ENCODE assay signal across 14 cellular contexts in genomic region chr4:76540496-76540895, GRCh38.
A peak's percentile ranks its signal among the peaks of the same experiment; 100 is the strongest.
DNase-seq lines count a peak whose midpoint lies in the region; ATAC-seq, FAIRE-seq and TF ChIP-seq lines count a peak whose summit lies in the region.
"Had no signal": no experiment of that assay in that cellular context is flagged by ENCODE, and none has a peak within 500 bp of the region (broad histone marks: within the 10 kb centered on the region; RNA-seq: fewer than 3 reads in every experiment).

No MANE protein-coding gene starts in this region.

- POLR2A ChIA-PET in activated CD8-positive, alpha-beta T cell treated with anti-CD3 and anti-CD28 coated beads for 36 hours (lab: Charles Lee) = interaction anchor here (1.0 kb wide), 1 partner anchor 239 kb away, joined by 3 read pairs; no protein-coding TSS in a partner anchor

- H3K14ac ChIP-seq in H9 (ENCODE audit: insufficient read depth, low read length) = no peak overlapping the region

- H3K9me3 ChIP-seq in H9 (ENCODE audit: control insufficient read depth, low read depth, low read length) (no peaks in the 10 kb centered on the region), astrocyte (ENCODE audit: insufficient read depth, low read depth, low read length) (no peaks in the 10 kb centered on the region), hepatocyte (ENCODE audit: low read depth) (no peaks in the 10 kb centered on the region), osteoblast (ENCODE audit: low read depth, low read length) (no peaks in the 10 kb centered on the region)

- FAIRE-seq in astrocyte (lab: Jason Lieb, UNC) = no peak

- no peak overlapping the region for H2BK20ac ChIP-seq in H9 (ENCODE audit: low read depth, low read length, poor library complexity, severe bottlenecking)

- no peak overlapping the region for H4K8ac ChIP-seq in H9 (replicated peaks; ENCODE audit: insufficient read length, low read depth, low read length)

- no peak overlapping the region for H2BK5ac ChIP-seq in H9 (ENCODE audit: insufficient read length, low read length)

- no peak overlapping the region for H3K23ac ChIP-seq in H9 (ENCODE audit: insufficient read length, low read depth, low read length)

- H3K36me3 Mint-ChIP-seq in H9 (ENCODE audit: insufficient read depth in 1 of 3, low read depth in 3 of 3) (peaks cover 0 to 9% (median 5%) of the 10 kb centered on the region in 3 experiments; a peak in 4 of 7 replicates), astrocyte (ENCODE audit: low read depth, unreplicated experiment) (peaks cover 2% of the 10 kb centered on the region)
- H3K36me3 Mint-ChIP-seq in activated CD8-positive, alpha-beta T cell treated with anti-CD3 and anti-CD28 coated beads for 36 hours (ENCODE audit: low read depth) = no peaks in the 10 kb centered on the region

- no peak overlapping the region for H3K4me2 ChIP-seq in H9 (ENCODE audit: insufficient read depth, insufficient read length, low read length)
- peak overlapping the region; percentile 5 for H3K4me2 ChIP-seq in astrocyte (ENCODE audit: low read length)
- H3K4me2 ChIP-seq in hepatocyte = no peak overlapping the region
- peak overlapping the region; percentile 18 for H3K4me2 ChIP-seq in osteoblast (ENCODE audit: insufficient read depth, low read length)

- CTCF ChIA-PET in activated CD8-positive, alpha-beta T cell treated with anti-CD3 and anti-CD28 coated beads for 36 hours (lab: Charles Lee) = no interaction called here

- no peaks in the 10 kb centered on the region for H4K20me1 ChIP-seq in H9 (ENCODE audit: control insufficient read depth, insufficient read depth, insufficient read length)
- H4K20me1 ChIP-seq in astrocyte (ENCODE audit: insufficient read depth, low read length) = no peaks in the 10 kb centered on the region
- H4K20me1 ChIP-seq in hepatocyte (ENCODE audit: insufficient read depth, poor library complexity, severe bottlenecking) = no peaks in the 10 kb centered on the region
- H4K20me1 ChIP-seq in osteoblast (ENCODE audit: insufficient read depth, low read length) = no peaks in the 10 kb centered on the region

- no CpG with 5 or more reads among the region's 2 CpGs for WGBS in H9 (ENCODE audit: extremely low coverage, insufficient read length, low lambda C conversion rate)
- 95% methylated on average over 2 of the region's 2 CpGs for WGBS in hepatocyte (ENCODE audit: low lambda C conversion rate, missing lambda C conversion rate)

- DNase-seq in H9 = no peak
- DNase-seq in astrocyte (ENCODE audit: low read depth) = no peak
- DNase-seq in hepatocyte (ENCODE audit: low spot score) = no peak
- no peak for DNase-seq in osteoblast (ENCODE audit: insufficient read length, low spot score, missing footprints)
- no peak for DNase-seq in activated CD8-positive, alpha-beta T cell treated with anti-CD3 and anti-CD28 coated beads for 36 hours
- DNase-seq: Calu3, DMS53, NCI-H1105 treated with DMSO at 0.1 percent for 48 hours, NCI-H1694 treated with DMSO at 0.1 percent for 48 hours, NCI-H526, SHP77 treated with DMSO at 0.1 percent for 48 hours had no signal

- H3K9me2 ChIP-seq in hepatocyte (replicated peaks; ENCODE audit: insufficient read depth) = no peaks in the 10 kb centered on the region

- H3K4me3 Mint-ChIP-seq in H9 (no peak overlapping the region), astrocyte (ENCODE audit: unreplicated experiment) (no peak overlapping the region)
- no peak overlapping the region for H3K4me3 Mint-ChIP-seq in activated CD8-positive, alpha-beta T cell treated with anti-CD3 and anti-CD28 coated beads for 36 hours

- H2BK12ac ChIP-seq in H9 (ENCODE audit: insufficient read length, low read depth, low read length) = no peak overlapping the region

- no peak overlapping the region for H3K4ac ChIP-seq in H9 (ENCODE audit: low read depth, low read length)

- H2BK120ac ChIP-seq in H9 (ENCODE audit: low read depth, low read length, poor library complexity, severe bottlenecking) = no peak overlapping the region

- H3K27me3 ChIP-seq in H9 (ENCODE audit: insufficient read depth, low read length) (no peaks in the 10 kb centered on the region), astrocyte (ENCODE audit: insufficient read depth, low read length) (no peaks in the 10 kb centered on the region), hepatocyte (no peaks in the 10 kb centered on the region), osteoblast (ENCODE audit: insufficient read depth, low read length) (no peaks in the 10 kb centered on the region)

- H3K27me3 Mint-ChIP-seq in H9 (ENCODE audit: low read depth) (no peaks in the 10 kb centered on the region), astrocyte (ENCODE audit: low read depth, unreplicated experiment) (no peaks in the 10 kb centered on the region)
- no peaks in the 10 kb centered on the region for H3K27me3 Mint-ChIP-seq in activated CD8-positive, alpha-beta T cell treated with anti-CD3 and anti-CD28 coated beads for 36 hours

- H3K9me3 Mint-ChIP-seq in H9 = 0 out of 5 replicates have a peak, but pooled peaks cover 0 to 2% of the 10 kb centered on the region in 2 experiments
- H3K9me3 Mint-ChIP-seq in astrocyte (ENCODE audit: unreplicated experiment) = peaks cover 5% of the 10 kb centered on the region
- no peaks in the 10 kb centered on the region for H3K9me3 Mint-ChIP-seq in activated CD8-positive, alpha-beta T cell treated with anti-CD3 and anti-CD28 coated beads for 36 hours

- intact Hi-C loops in activated CD8-positive, alpha-beta T cell treated with anti-CD3 and anti-CD28 coated beads for 36 hours (cut with micrococcal nuclease) = no loop called here

- no peak overlapping the region for H4K91ac ChIP-seq in H9 (ENCODE audit: insufficient read length, low read depth, low read length)

- H4K5ac ChIP-seq in H9 (ENCODE audit: insufficient read length, low read depth, low read length) = no peak overlapping the region

- no peaks in the 10 kb centered on the region for H3K23me2 ChIP-seq in H9 (ENCODE audit: insufficient read length, low read depth, low read length, poor library complexity, severe bottlenecking)

- no peak overlapping the region for H3K9ac ChIP-seq in H9 (ENCODE audit: extremely low read depth, insufficient read length, low read length)
- H3K9ac ChIP-seq in astrocyte (ENCODE audit: low read length) = peak overlapping the region; percentile 5

- H3K27ac ChIP-seq in H9 (ENCODE audit: insufficient read length, low read depth, low read length) = no peak overlapping the region
- H3K27ac ChIP-seq in astrocyte (ENCODE audit: low read depth, low read length) = peak overlapping the region; percentile 50
- peak overlapping the region; percentile 58 for H3K27ac ChIP-seq in hepatocyte
- H3K27ac ChIP-seq in osteoblast (ENCODE audit: low read depth, low read length) = peak overlapping the region; percentile 70

- H3K79me2 ChIP-seq in H9 (ENCODE audit: insufficient read depth, low read length) (no peaks in the 10 kb centered on the region), astrocyte (ENCODE audit: insufficient read depth, low read length) (no peaks in the 10 kb centered on the region), hepatocyte (no peaks in the 10 kb centered on the region), osteoblast (ENCODE audit: insufficient read depth, low read length) (no peaks in the 10 kb centered on the region)

- H3K4me1 ChIP-seq in H9 (ENCODE audit: insufficient read depth, low read length) = peaks cover 9% of the 10 kb centered on the region
- peaks cover 28% of the 10 kb centered on the region for H3K4me1 ChIP-seq in astrocyte (ENCODE audit: insufficient read depth, low read length)
- peaks cover 5% of the 10 kb centered on the region for H3K4me1 ChIP-seq in hepatocyte (ENCODE audit: insufficient read depth)
- peaks cover 27% of the 10 kb centered on the region for H3K4me1 ChIP-seq in osteoblast (ENCODE audit: insufficient read depth, low read length)

- H3K4me1 Mint-ChIP-seq in H9 (peaks cover 31 to 34% of the 10 kb centered on the region in 2 experiments), astrocyte (ENCODE audit: low read depth, unreplicated experiment) (peaks cover 36% of the 10 kb centered on the region)
- H3K4me1 Mint-ChIP-seq in activated CD8-positive, alpha-beta T cell treated with anti-CD3 and anti-CD28 coated beads for 36 hours (ENCODE audit: low read depth) = peaks cover 9% of the 10 kb centered on the region

- no peak overlapping the region for H3T11ph ChIP-seq in H9 (ENCODE audit: low read length)

- no peak overlapping the region for H2AK5ac ChIP-seq in H9 (ENCODE audit: insufficient read length, low read length)

- TF ChIP-seq CTCF in H9 (conservative IDR thresholded peaks at IDR 0.05) = no peak
- TF ChIP-seq CTCF in astrocyte (IDR thresholded peaks at IDR 0.05; ENCODE audit: insufficient read depth, low read depth, low read length) = no peak
- TF ChIP-seq CTCF in hepatocyte (IDR thresholded peaks at IDR 0.05; ENCODE audit: poor library complexity) = no peak
- no peak for TF ChIP-seq CTCF in osteoblast (IDR thresholded peaks at IDR 0.05; ENCODE audit: extremely low read depth, low read depth, low read length)
- TF ChIP-seq CTCF in activated CD8-positive, alpha-beta T cell treated with anti-CD3 and anti-CD28 coated beads for 36 hours (IDR thresholded peaks at IDR 0.05) = no peak

- ATAC-seq in activated CD8-positive, alpha-beta T cell treated with anti-CD3 and anti-CD28 coated beads for 36 hours = no peak
- no peak for ATAC-seq in GM18502 (IDR thresholded peaks at IDR 0.05; ENCODE audit: poor library complexity, unreplicated experiment)
- ATAC-seq in GM21367 (IDR thresholded peaks at IDR 0.05; ENCODE audit: unreplicated experiment) = no peak
- no peak for ATAC-seq in GM19328 (IDR thresholded peaks at IDR 0.05; ENCODE audit: unreplicated experiment)

- H2BK15ac ChIP-seq in H9 (ENCODE audit: low read depth, low read length) = no peak overlapping the region

- no peak overlapping the region for H3K18ac ChIP-seq in H9 (ENCODE audit: insufficient read length, low read depth, low read length)

- H3K4me3 ChIP-seq in astrocyte (ENCODE audit: insufficient read depth, low read depth, low read length) = no peak overlapping the region
- no peak overlapping the region for H3K4me3 ChIP-seq in hepatocyte
- H3K4me3 ChIP-seq in osteoblast (ENCODE audit: insufficient read depth, low read length) = no peak overlapping the region

- H2AFZ ChIP-seq in H9 (ENCODE audit: low read length) = no peak overlapping the region
- no peak overlapping the region for H2AFZ ChIP-seq in astrocyte (ENCODE audit: low read depth, low read length)
- H2AFZ ChIP-seq in hepatocyte = no peak overlapping the region
- H2AFZ ChIP-seq in osteoblast (ENCODE audit: low read length) = no peak overlapping the region

- H3K36me3 ChIP-seq in astrocyte (ENCODE audit: insufficient read depth, low read length) = no peaks in the 10 kb centered on the region
- no peaks in the 10 kb centered on the region for H3K36me3 ChIP-seq in hepatocyte (replicated peaks; ENCODE audit: insufficient read depth, low read depth)
- H3K36me3 ChIP-seq in osteoblast (ENCODE audit: insufficient read depth, low read length) = no peaks in the 10 kb centered on the region

- no peaks in the 10 kb centered on the region for H3K79me1 ChIP-seq in H9 (ENCODE audit: insufficient read depth, low read depth, low read length, poor library complexity, severe bottlenecking)

- no peak overlapping the region for H3K56ac ChIP-seq in H9 (ENCODE audit: insufficient read length, low read depth, low read length)

- H3K27ac Mint-ChIP-seq in H9 = peak overlapping the region in 2 of 3 experiments; percentile 41 to 60; a peak in 2 of 7 replicates
- H3K27ac Mint-ChIP-seq in astrocyte (ENCODE audit: unreplicated experiment) = peak overlapping the region; percentile 64
- H3K27ac Mint-ChIP-seq in activated CD8-positive, alpha-beta T cell treated with anti-CD3 and anti-CD28 coated beads for 36 hours = no peak overlapping the region

Comparison
In these comparisons a context has a peak if more than half of its experiments do, and no peak if none do; other contexts are left out.
1. H3K4me2 ChIP-seq: peak in astrocyte (single experiment) and osteoblast (single experiment); none in H9 (single experiment) and hepatocyte (single experiment).